Comparison of ENCODE assay signal across 11 cellular contexts in genomic region chr7:51045319-51046102, GRCh38.
DNase-seq lines count a peak whose midpoint lies in the region; TF ChIP-seq lines count a peak whose summit lies in the region.
"Had no signal": no experiment of that assay in that cellular context is flagged by ENCODE, and none has a peak within 500 bp of the region (broad histone marks: within the 10 kb centered on the region; RNA-seq: fewer than 3 reads in every experiment).

No MANE protein-coding gene starts in this region.

- DNase-seq in right atrium auricular region (ENCODE audit: low spot score) (peak; percentile 23), left ventricle myocardium inferior (no peak), amniotic stem cell (lab: John Stamatoyannopoulos, UW) (peak; percentile 24), kidney tubule cell (ENCODE audit: low spot score) (peak; percentile 98), NCI-H526 treated with DMSO at 0.1 percent for 48 hours (lab: John Stamatoyannopoulos, UW) (no peak), NCI-H526 (lab: John Stamatoyannopoulos, UW) (no peak), NK-92 (lab: John Stamatoyannopoulos, UW; ENCODE audit: unreplicated experiment) (no peak), G401 (ENCODE audit: low spot score) (no peak)
- DNase-seq: activated CD4-positive, alpha-beta T cell treated with anti-CD3 and anti-CD28 coated beads for 1 hour; activated naive CD4-positive, alpha-beta T cell; NCI-H187 treated with DMSO at 0.1 percent for 48 hours had no signal

- TF ChIP-seq CTCF in right atrium auricular region (IDR thresholded peaks at IDR 0.05), result no peak
- TF ChIP-seq CTCF in left ventricle myocardium inferior (IDR thresholded peaks at IDR 0.05; ENCODE audit: borderline replicate concordance), result no peak

- H3K4me1 ChIP-seq in right atrium auricular region (no peaks in the 10 kb centered on the region), left ventricle myocardium inferior (peaks cover 8% of the 10 kb centered on the region)

- in situ Hi-C loops in G401 (cut with HindIII; ENCODE audit: low sequenced_read_pairs), result no loop called here

- no peaks in the 10 kb centered on the region for H3K9me3 ChIP-seq in right atrium auricular region
- no peaks in the 10 kb centered on the region for H3K9me3 ChIP-seq in left ventricle myocardium inferior (replicated peaks)

- H3K27ac ChIP-seq in right atrium auricular region, result no peak overlapping the region
- no peak overlapping the region for H3K27ac ChIP-seq in left ventricle myocardium inferior (replicated peaks)

- no peaks in the 10 kb centered on the region for H3K27me3 ChIP-seq in right atrium auricular region
- H3K27me3 ChIP-seq in left ventricle myocardium inferior (ENCODE audit: low read depth), result no peaks in the 10 kb centered on the region

- intact Hi-C loops in left ventricle myocardium inferior (cut with micrococcal nuclease), result no loop called here

- H3K4me3 ChIP-seq in right atrium auricular region (no peak overlapping the region), left ventricle myocardium inferior (no peak overlapping the region)

- no peaks in the 10 kb centered on the region for H3K36me3 ChIP-seq in right atrium auricular region
- no peaks in the 10 kb centered on the region for H3K36me3 ChIP-seq in left ventricle myocardium inferior

Comparison
In these comparisons a context has a peak if more than half of its experiments do, and no peak if none do; other contexts are left out.
1. DNase-seq: peak in right atrium auricular region (single experiment), amniotic stem cell (single experiment) and kidney tubule cell (single experiment); none in left ventricle myocardium inferior (single experiment), NCI-H526 treated with DMSO at 0.1 percent for 48 hours (single experiment), NCI-H526 (0 of 2), NK-92 (single experiment) and G401 (single experiment).